1 cellular context compared by ENCODE assay signal in the genomic region with DNA sequence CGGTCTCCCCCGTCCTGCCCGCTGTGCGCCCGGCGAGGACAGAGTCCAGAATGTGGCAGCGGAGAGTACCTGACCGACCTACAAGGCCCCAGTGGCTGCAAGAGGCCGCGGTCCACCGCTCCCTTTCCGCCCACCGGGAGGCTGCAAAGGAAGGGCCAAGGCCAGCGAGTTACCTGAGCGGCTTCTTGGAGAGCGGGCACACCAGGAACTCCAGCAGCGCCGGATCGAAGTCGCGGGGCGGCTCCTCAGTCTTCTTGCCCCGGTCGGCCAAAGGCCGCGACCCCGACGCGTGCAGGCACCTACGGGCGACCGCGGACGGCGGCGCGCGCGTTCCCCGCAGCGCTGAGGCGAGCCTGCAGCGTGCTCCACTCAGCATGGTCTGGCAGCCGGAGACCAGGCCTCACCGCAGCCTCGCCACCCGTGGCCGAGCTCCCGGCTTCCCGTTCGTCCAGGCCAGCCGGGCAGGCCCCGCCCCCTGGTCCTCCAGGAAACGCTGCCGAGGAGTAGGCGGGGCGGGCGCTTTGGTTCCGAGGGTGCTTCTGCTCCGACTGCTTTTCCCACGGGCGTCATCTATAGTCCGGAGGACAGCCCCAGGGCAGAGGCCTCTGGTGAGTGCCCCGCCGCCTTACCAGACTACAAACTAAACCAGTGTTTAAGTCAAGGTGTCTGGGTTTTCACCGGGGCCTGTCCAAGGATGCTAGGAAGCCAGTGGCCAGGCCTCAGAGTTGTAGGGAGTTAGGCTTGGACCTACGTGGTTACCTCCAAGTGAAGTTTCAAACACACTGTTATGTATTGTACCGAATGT.
TF ChIP-seq lines count a peak whose summit lies in the region.

A gene with protein sequence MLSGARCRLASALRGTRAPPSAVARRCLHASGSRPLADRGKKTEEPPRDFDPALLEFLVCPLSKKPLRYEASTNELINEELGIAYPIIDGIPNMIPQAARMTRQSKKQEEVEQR (minus strand): TSS at position 452 of the 805 bp plus-strand sequence. CDS start 76 bp downstream, at position 376.

TF ChIP-seq in K562, 482 proteins besides CTCF, POLR2A, EP300 and RAD21 (continued from another document and continues in another):
- TF ChIP-seq ELF4 (CRISPR knock-in tag; IDR thresholded peaks at IDR 0.05) (0 out of 2 replicates have a peak, but pooled peaks have one; percentile 14), SIN3A (IDR thresholded peaks at IDR 0.05; ENCODE audit: borderline replicate concordance in 2 of 2, control insufficient read depth in 1 of 2, low read depth in 2 of 2, low read length in 2 of 2) (peak; percentile 77 to 85; a peak in 2 of 4 replicates), ZNF444 (CRISPR knock-in tag; IDR thresholded peaks at IDR 0.05) (no peak), PYGO2 (tag; IDR thresholded peaks at IDR 0.05) (no peak), SMARCB1 (IDR thresholded peaks at IDR 0.05; ENCODE audit: insufficient read length, low read depth) (no peak), MED1 (CRISPR knock-in tag; IDR thresholded peaks at IDR 0.05; ENCODE audit: borderline replicate concordance) (no peak), STAT5B (CRISPR knock-in tag; IDR thresholded peaks at IDR 0.05) (no peak), HEY1 (CRISPR knock-in tag; IDR thresholded peaks at IDR 0.05; ENCODE audit: borderline replicate concordance) (no peak), SUPT5H (IDR thresholded peaks at IDR 0.05) (peak; percentile 92), IRF2 (CRISPR knock-in tag; IDR thresholded peaks at IDR 0.05) (no peak), TBP (optimal IDR thresholded peaks at IDR 0.05; ENCODE audit: low read depth, low read length) (peak; percentile 69), ZNF347 (CRISPR knock-in tag; IDR thresholded peaks at IDR 0.05; ENCODE audit: low read depth) (no peak), ZNF431 (CRISPR knock-in tag; IDR thresholded peaks at IDR 0.05) (no peak), NR1H2 (CRISPR knock-in tag; IDR thresholded peaks at IDR 0.05) (peak; percentile 32; the same call in 1 of the 2 replicates), POLR3G (IDR thresholded peaks at IDR 0.05; ENCODE audit: extremely low read depth, insufficient read length, insufficient replicate concordance) (no peak), FOS (IDR thresholded peaks at IDR 0.05; ENCODE audit: extremely low read depth, insufficient read length) (no peak), GABPB1 (CRISPR knock-in tag; IDR thresholded peaks at IDR 0.05) (peak; percentile 86), POLR2AphosphoS5 (IDR thresholded peaks at IDR 0.05; ENCODE audit: control insufficient read depth, insufficient read depth, low read depth, low read length) (peak; percentile 79), CEBPB (tag; IDR thresholded peaks at IDR 0.05) (no peak), ASH1L (IDR thresholded peaks at IDR 0.05; ENCODE audit: borderline replicate concordance, low read depth, partially characterized antibody) (no peak), SPI1 (IDR thresholded peaks at IDR 0.05; ENCODE audit: borderline replicate concordance, low read depth, low read length) (no peak), NEUROD1 (IDR thresholded peaks at IDR 0.05; ENCODE audit: borderline replicate concordance, low read depth, low read length, partially characterized antibody) (no peak), FOXA3 (CRISPR knock-in tag; conservative IDR thresholded peaks at IDR 0.05 in 1 of 2, IDR thresholded peaks at IDR 0.05 in 1 of 2) (no peak), ZNF239 (CRISPR knock-in tag; IDR thresholded peaks at IDR 0.05) (no peak), SLC30A9 (CRISPR knock-in tag; IDR thresholded peaks at IDR 0.05) (no peak), SETDB1 (IDR thresholded peaks at IDR 0.05; ENCODE audit: low read length) (peak; percentile 78), ZNF75A (CRISPR knock-in tag; IDR thresholded peaks at IDR 0.05) (peak; percentile 97), ZNF354B (CRISPR knock-in tag; IDR thresholded peaks at IDR 0.05) (no peak), HNRNPLL (IDR thresholded peaks at IDR 0.05; ENCODE audit: low read depth, low read length, poor library complexity, severe bottlenecking) (no peak), DACH1 (IDR thresholded peaks at IDR 0.05; ENCODE audit: partially characterized antibody) (no peak), KLF16 (IDR thresholded peaks at IDR 0.05) (no peak), BMI1 (IDR thresholded peaks at IDR 0.05; ENCODE audit: low read length) (no peak), SRSF3 (IDR thresholded peaks at IDR 0.05; ENCODE audit: insufficient read depth, low read length) (no peak), ZNF583 (CRISPR knock-in tag; IDR thresholded peaks at IDR 0.05) (peak; percentile 31; the same call in 1 of the 2 replicates), ZNF586 (CRISPR knock-in tag; conservative IDR thresholded peaks at IDR 0.05) (no peak), MECOM (CRISPR knock-in tag; IDR thresholded peaks at IDR 0.05) (no peak), HCFC1 (IDR thresholded peaks at IDR 0.05; ENCODE audit: low read depth, low read length) (peak; percentile 73), TRIM28 (IDR thresholded peaks at IDR 0.05) (no peak), ZNF695 (CRISPR knock-in tag; IDR thresholded peaks at IDR 0.05) (no peak), JUN (IDR thresholded peaks at IDR 0.05; ENCODE audit: borderline replicate concordance, low read depth, low read length) (peak; percentile 26; the same call in 1 of the 2 replicates), JUN (CRISPR knock-in tag; IDR thresholded peaks at IDR 0.05; ENCODE audit: borderline replicate concordance) (peak; percentile 55; the same call in 1 of the 2 replicates), NFRKB (IDR thresholded peaks at IDR 0.05; ENCODE audit: low read depth) (no peak; the same call in 1 of the 2 replicates), YY1 (IDR thresholded peaks at IDR 0.05; ENCODE audit: borderline replicate concordance in 1 of 3, control insufficient read depth in 1 of 3, extremely low read depth in 1 of 3, insufficient read depth in 3 of 3, insufficient read length in 1 of 3, insufficient replicate concordance in 2 of 3, low read depth in 1 of 3, low read length in 2 of 3) (peak in 1 of 3 experiments; percentile 64)
- TF ChIP-seq, protein P1, sequence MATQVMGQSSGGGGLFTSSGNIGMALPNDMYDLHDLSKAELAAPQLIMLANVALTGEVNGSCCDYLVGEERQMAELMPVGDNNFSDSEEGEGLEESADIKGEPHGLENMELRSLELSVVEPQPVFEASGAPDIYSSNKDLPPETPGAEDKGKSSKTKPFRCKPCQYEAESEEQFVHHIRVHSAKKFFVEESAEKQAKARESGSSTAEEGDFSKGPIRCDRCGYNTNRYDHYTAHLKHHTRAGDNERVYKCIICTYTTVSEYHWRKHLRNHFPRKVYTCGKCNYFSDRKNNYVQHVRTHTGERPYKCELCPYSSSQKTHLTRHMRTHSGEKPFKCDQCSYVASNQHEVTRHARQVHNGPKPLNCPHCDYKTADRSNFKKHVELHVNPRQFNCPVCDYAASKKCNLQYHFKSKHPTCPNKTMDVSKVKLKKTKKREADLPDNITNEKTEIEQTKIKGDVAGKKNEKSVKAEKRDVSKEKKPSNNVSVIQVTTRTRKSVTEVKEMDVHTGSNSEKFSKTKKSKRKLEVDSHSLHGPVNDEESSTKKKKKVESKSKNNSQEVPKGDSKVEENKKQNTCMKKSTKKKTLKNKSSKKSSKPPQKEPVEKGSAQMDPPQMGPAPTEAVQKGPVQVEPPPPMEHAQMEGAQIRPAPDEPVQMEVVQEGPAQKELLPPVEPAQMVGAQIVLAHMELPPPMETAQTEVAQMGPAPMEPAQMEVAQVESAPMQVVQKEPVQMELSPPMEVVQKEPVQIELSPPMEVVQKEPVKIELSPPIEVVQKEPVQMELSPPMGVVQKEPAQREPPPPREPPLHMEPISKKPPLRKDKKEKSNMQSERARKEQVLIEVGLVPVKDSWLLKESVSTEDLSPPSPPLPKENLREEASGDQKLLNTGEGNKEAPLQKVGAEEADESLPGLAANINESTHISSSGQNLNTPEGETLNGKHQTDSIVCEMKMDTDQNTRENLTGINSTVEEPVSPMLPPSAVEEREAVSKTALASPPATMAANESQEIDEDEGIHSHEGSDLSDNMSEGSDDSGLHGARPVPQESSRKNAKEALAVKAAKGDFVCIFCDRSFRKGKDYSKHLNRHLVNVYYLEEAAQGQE (CRISPR knock-in tag; IDR thresholded peaks at IDR 0.05; ENCODE audit: low read depth), result no peak
- TF ChIP-seq, protein P2, sequence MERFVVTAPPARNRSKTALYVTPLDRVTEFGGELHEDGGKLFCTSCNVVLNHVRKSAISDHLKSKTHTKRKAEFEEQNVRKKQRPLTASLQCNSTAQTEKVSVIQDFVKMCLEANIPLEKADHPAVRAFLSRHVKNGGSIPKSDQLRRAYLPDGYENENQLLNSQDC (CRISPR knock-in tag; IDR thresholded peaks at IDR 0.05), result no peak
- TF ChIP-seq, protein P3, sequence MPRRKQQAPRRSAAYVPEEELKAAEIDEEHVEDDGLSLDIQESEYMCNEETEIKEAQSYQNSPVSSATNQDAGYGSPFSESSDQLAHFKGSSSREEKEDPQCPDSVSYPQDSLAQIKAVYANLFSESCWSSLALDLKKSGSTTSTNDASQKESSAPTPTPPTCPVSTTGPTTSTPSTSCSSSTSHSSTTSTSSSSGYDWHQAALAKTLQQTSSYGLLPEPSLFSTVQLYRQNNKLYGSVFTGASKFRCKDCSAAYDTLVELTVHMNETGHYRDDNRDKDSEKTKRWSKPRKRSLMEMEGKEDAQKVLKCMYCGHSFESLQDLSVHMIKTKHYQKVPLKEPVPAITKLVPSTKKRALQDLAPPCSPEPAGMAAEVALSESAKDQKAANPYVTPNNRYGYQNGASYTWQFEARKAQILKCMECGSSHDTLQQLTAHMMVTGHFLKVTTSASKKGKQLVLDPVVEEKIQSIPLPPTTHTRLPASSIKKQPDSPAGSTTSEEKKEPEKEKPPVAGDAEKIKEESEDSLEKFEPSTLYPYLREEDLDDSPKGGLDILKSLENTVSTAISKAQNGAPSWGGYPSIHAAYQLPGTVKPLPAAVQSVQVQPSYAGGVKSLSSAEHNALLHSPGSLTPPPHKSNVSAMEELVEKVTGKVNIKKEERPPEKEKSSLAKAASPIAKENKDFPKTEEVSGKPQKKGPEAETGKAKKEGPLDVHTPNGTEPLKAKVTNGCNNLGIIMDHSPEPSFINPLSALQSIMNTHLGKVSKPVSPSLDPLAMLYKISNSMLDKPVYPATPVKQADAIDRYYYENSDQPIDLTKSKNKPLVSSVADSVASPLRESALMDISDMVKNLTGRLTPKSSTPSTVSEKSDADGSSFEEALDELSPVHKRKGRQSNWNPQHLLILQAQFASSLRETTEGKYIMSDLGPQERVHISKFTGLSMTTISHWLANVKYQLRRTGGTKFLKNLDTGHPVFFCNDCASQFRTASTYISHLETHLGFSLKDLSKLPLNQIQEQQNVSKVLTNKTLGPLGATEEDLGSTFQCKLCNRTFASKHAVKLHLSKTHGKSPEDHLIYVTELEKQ (CRISPR knock-in tag; IDR thresholded peaks at IDR 0.05), result no peak
- TF ChIP-seq, protein P4, sequence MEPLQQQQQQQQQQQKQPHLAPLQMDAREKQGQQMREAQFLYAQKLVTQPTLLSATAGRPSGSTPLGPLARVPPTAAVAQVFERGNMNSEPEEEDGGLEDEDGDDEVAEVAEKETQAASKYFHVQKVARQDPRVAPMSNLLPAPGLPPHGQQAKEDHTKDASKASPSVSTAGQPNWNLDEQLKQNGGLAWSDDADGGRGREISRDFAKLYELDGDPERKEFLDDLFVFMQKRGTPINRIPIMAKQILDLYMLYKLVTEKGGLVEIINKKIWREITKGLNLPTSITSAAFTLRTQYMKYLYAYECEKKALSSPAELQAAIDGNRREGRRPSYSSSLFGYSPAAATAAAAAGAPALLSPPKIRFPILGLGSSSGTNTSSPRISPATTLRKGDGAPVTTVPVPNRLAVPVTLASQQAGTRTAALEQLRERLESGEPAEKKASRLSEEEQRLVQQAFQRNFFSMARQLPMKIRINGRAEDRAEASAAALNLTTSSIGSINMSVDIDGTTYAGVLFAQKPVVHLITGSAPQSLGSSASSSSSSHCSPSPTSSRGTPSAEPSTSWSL (CRISPR knock-in tag; IDR thresholded peaks at IDR 0.05; ENCODE audit: borderline replicate concordance), result no peak
- TF ChIP-seq, protein P5, sequence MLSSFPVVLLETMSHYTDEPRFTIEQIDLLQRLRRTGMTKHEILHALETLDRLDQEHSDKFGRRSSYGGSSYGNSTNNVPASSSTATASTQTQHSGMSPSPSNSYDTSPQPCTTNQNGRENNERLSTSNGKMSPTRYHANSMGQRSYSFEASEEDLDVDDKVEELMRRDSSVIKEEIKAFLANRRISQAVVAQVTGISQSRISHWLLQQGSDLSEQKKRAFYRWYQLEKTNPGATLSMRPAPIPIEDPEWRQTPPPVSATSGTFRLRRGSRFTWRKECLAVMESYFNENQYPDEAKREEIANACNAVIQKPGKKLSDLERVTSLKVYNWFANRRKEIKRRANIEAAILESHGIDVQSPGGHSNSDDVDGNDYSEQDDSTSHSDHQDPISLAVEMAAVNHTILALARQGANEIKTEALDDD (IDR thresholded peaks at IDR 0.05), result no peak
- TF ChIP-seq, protein P6, sequence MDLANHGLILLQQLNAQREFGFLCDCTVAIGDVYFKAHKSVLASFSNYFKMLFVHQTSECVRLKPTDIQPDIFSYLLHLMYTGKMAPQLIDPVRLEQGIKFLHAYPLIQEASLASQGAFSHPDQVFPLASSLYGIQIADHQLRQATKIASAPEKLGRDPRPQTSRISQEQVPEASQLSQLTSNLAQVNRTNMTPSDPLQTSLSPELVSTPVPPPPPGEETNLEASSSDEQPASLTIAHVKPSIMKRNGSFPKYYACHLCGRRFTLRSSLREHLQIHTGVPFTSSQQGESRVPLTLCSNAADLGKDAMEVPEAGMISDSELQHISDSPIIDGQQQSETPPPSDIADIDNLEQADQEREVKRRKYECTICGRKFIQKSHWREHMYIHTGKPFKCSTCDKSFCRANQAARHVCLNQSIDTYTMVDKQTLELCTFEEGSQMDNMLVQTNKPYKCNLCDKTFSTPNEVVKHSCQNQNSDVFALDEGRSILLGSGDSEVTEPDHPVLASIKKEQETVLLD (IDR thresholded peaks at IDR 0.05), result no peak
- TF ChIP-seq, protein P7, sequence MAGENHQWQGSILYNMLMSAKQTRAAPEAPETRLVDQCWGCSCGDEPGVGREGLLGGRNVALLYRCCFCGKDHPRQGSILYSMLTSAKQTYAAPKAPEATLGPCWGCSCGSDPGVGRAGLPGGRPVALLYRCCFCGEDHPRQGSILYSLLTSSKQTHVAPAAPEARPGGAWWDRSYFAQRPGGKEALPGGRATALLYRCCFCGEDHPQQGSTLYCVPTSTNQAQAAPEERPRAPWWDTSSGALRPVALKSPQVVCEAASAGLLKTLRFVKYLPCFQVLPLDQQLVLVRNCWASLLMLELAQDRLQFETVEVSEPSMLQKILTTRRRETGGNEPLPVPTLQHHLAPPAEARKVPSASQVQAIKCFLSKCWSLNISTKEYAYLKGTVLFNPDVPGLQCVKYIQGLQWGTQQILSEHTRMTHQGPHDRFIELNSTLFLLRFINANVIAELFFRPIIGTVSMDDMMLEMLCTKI (IDR thresholded peaks at IDR 0.05; ENCODE audit: partially characterized antibody), result no peak
